In the genomic region with DNA sequence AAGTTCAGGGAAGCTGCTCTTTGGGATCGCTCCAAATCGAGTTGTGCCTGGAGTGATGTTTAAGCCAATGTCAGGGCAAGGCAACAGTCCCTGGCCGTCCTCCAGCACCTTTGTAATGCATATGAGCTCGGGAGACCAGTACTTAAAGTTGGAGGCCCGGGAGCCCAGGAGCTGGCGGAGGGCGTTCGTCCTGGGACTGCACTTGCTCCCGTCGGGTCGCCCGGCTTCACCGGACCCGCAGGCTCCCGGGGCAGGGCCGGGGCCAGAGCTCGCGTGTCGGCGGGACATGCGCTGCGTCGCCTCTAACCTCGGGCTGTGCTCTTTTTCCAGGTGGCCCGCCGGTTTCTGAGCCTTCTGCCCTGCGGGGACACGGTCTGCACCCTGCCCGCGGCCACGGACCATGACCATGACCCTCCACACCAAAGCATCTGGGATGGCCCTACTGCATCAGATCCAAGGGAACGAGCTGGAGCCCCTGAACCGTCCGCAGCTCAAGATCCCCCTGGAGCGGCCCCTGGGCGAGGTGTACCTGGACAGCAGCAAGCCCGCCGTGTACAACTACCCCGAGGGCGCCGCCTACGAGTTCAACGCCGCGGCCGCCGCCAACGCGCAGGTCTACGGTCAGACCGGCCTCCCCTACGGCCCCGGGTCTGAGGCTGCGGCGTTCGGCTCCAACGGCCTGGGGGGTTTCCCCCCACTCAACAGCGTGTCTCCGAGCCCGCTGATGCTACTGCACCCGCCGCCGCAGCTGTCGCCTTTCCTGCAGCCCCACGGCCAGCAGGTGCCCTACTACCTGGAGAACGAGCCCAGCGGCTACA, we compare ENCODE assay signal across 8 cellular contexts. TPM values are rescaled to one million over a fixed set of nuclear protein-coding genes. Genes with fewer than 3 reads are reported as not detected.
DNase-seq lines count a peak whose midpoint lies in the region; ATAC-seq lines count a peak whose summit lies in the region.

A gene (plus strand): TSS at position 170 of the 818 bp plus-strand sequence. CDS start 231 bp downstream, at position 401.

- H3K4me1 ChIP-seq in right cardiac atrium (ENCODE audit: control insufficient read depth, insufficient read depth, low read length) (peaks cover 2% of the 10 kb centered on the region), skeletal muscle satellite cell (ENCODE audit: control insufficient read depth, insufficient read depth, low read length) (peaks cover 34% of the 10 kb centered on the region)

- H3K27ac ChIP-seq in right cardiac atrium (ENCODE audit: low read length): no peak within 1 kb of the TSS

- H3K27me3 ChIP-seq in right cardiac atrium (ENCODE audit: control insufficient read depth, insufficient read depth) (no peaks in the 10 kb centered on the region), skeletal muscle satellite cell (ENCODE audit: control insufficient read depth, insufficient read depth, low read length) (peaks cover 81% of the 10 kb centered on the region)

- H3K9me3 ChIP-seq in right cardiac atrium (ENCODE audit: control insufficient read depth, low read length): no peaks in the 10 kb centered on the region
- no peaks in the 10 kb centered on the region for H3K9me3 ChIP-seq in skeletal muscle satellite cell (replicated peaks; ENCODE audit: low read length)

- in situ Hi-C loops in G401 (cut with HindIII; ENCODE audit: low sequenced_read_pairs): no loop called here

- H3K9ac ChIP-seq in skeletal muscle satellite cell (ENCODE audit: low read depth, low read length): no peak within 1 kb of the TSS

- peak within 1 kb of the TSS; percentile 81 for H3K4me2 ChIP-seq in skeletal muscle satellite cell (ENCODE audit: low read length)

- intact Hi-C loops in right cardiac atrium (cut with DNase I): no loop called here

- WGBS in right cardiac atrium: 6% methylated on average over 67 of the region's 67 CpGs

- H3K36me3 ChIP-seq in skeletal muscle satellite cell (ENCODE audit: insufficient read depth, low read length): no peaks in the 10 kb centered on the region

- peak within 1 kb of the TSS; percentile 39 for H3K4me3 ChIP-seq in right cardiac atrium (ENCODE audit: low read length)
- H3K4me3 ChIP-seq in skeletal muscle satellite cell (ENCODE audit: low read length): peak within 1 kb of the TSS; percentile 58

- ATAC-seq in right cardiac atrium: peak; percentile 32 to 38
- ATAC-seq in HG03196 (IDR thresholded peaks at IDR 0.05; ENCODE audit: unreplicated experiment): no peak

- DNase-seq in activated CD4-positive, CD25-positive, alpha-beta regulatory T cell treated with anti-CD3 and anti-CD28 coated beads, Interleukin-2, amount 50 U/mL, for 72 hours: peak; percentile 32
- no peak for DNase-seq in activated CD4-positive, CD25-positive, alpha-beta regulatory T cell (lab: John Stamatoyannopoulos, UW)
- peak; percentile 14 for DNase-seq in activated naive CD4-positive, alpha-beta T cell treated with anti-CD3 and anti-CD28 coated beads, Interleukin-2, amount 50 U/mL, for 16 hours
- DNase-seq in right cardiac atrium (peak; percentile 20 to 69 (median 63)), G401 (ENCODE audit: low spot score) (no peak), DMS114 treated with DMSO at 0.1 percent for 48 hours (lab: John Stamatoyannopoulos, UW; ENCODE audit: unreplicated experiment) (no peak)

RNA-seq across cellular contexts. Expression of the gene that starts here (rescaled TPM):
- 1 to 10 TPM; 1.6 to 3.3 (median 2.3) TPM for total RNA-seq in right cardiac atrium
- polyA plus RNA-seq in right cardiac atrium: 0.70 TPM
- 0.51 and 0.66 TPM in 2 replicates for total RNA-seq in skeletal muscle satellite cell (2012; rRNA removed)
- total RNA-seq in G401 (2014; rRNA removed; shearing (Covaris generic)): not detected in 2 replicates

Comparison
In these comparisons a context has a peak if more than half of its experiments do, and no peak if none do; other contexts are left out.
1. DNase-seq: peak in activated CD4-positive, CD25-positive, alpha-beta regulatory T cell treated with anti-CD3 and anti-CD28 coated beads, Interleukin-2, amount 50 U/mL, for 72 hours (single experiment), activated naive CD4-positive, alpha-beta T cell treated with anti-CD3 and anti-CD28 coated beads, Interleukin-2, amount 50 U/mL, for 16 hours (single experiment) and right cardiac atrium (3 of 3); none in activated CD4-positive, CD25-positive, alpha-beta regulatory T cell (0 of 4), G401 (single experiment) and DMS114 treated with DMSO at 0.1 percent for 48 hours (single experiment).